8 cellular contexts compared by ENCODE assay signal in the genomic region with DNA sequence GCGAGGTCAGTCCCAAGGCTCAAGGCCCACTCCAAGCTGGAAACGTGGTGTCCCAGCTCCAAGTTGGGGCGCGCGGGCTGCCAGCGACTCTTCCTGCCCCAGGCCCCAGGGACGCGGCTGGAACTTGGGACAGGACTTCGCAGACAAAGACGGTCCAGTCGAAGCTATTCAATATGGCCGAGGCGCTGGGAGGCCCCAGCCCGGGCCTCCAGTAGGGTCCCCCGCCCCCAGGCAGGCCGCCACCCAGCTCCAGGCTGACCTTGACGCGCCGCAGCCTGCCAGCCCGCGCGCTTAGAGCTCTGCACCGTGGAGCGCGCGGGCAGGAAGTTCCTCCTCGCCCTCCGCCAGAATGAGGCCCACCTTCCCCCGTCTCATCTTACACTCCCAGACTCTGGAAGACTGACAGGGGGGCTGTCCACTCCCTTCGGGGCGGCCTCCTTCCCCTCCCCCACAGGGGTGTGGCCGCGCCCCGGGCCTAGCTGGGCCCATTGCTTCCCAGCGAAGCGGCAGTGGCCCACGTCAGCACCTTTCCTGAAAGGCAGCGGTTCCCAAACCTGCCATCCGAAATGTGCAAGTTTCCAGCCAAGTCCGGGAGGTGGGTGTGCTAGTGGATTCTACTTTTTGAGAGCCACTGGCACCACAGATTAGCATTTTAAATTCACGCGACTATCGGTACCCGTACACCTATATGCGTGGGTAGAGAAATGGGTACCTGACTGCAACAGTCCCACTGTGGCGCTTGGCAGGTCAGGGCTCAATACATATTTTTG. TPM values are rescaled to one million over a fixed set of nuclear protein-coding genes. Genes with fewer than 3 reads are reported as not detected.
DNase-seq lines count a peak whose midpoint lies in the region; ATAC-seq and TF ChIP-seq lines count a peak whose summit lies in the region.

A gene with protein sequence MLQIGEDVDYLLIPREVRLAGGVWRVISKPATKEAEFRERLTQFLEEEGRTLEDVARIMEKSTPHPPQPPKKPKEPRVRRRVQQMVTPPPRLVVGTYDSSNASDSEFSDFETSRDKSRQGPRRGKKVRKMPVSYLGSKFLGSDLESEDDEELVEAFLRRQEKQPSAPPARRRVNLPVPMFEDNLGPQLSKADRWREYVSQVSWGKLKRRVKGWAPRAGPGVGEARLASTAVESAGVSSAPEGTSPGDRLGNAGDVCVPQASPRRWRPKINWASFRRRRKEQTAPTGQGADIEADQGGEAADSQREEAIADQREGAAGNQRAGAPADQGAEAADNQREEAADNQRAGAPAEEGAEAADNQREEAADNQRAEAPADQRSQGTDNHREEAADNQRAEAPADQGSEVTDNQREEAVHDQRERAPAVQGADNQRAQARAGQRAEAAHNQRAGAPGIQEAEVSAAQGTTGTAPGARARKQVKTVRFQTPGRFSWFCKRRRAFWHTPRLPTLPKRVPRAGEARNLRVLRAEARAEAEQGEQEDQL (minus strand): TSS at position 303 of the 770 bp plus-strand sequence. CDS start 754 bp downstream, outside the sequence.

- H4K91ac ChIP-seq in trophoblast cell (ENCODE audit: low read depth, low read length) = peak within 1 kb of the TSS; percentile 88

- peak within 1 kb of the TSS; percentile 94 for H3K4me3 ChIP-seq in SK-N-MC
- peak within 1 kb of the TSS; percentile 50 to 76 (median 62) for H3K4me3 ChIP-seq in heart left ventricle
- H3K4me3 ChIP-seq in trophoblast cell (ENCODE audit: low read depth, low read length) = peak within 1 kb of the TSS; percentile 79

- H3K9ac ChIP-seq in SK-N-MC (ENCODE audit: insufficient read length) = peak within 1 kb of the TSS; percentile 87
- H3K9ac ChIP-seq in trophoblast cell (ENCODE audit: low read length) = peak within 1 kb of the TSS; percentile 87

- H2AK5ac ChIP-seq in trophoblast cell (ENCODE audit: low read length) = peak within 1 kb of the TSS; percentile 87

- peak within 1 kb of the TSS; percentile 81 for H3K4ac ChIP-seq in trophoblast cell (ENCODE audit: low read depth, low read length)

- peak within 1 kb of the TSS; percentile 53 for H2AFZ ChIP-seq in trophoblast cell (ENCODE audit: insufficient read depth, low read length, poor library complexity)

- peak within 1 kb of the TSS; percentile 72 for H3K14ac ChIP-seq in trophoblast cell (ENCODE audit: low read length)

- H3K23ac ChIP-seq in trophoblast cell (ENCODE audit: low read length) = no peak within 1 kb of the TSS

- intact Hi-C loops in heart left ventricle (cut with DNase I) = no loop called here

- peaks cover 17% of the 10 kb centered on the region for H3K79me2 ChIP-seq in trophoblast cell (ENCODE audit: control insufficient read depth, insufficient read depth, low read length, poor library complexity)

- peak within 1 kb of the TSS; percentile 92 for H3K18ac ChIP-seq in trophoblast cell (ENCODE audit: low read length)

- H2BK12ac ChIP-seq in trophoblast cell (ENCODE audit: low read length) = peak within 1 kb of the TSS; percentile 19

- peaks cover 15% of the 10 kb centered on the region for H3K79me1 ChIP-seq in trophoblast cell (ENCODE audit: low read length)

- DNase-seq in EL (peak; percentile 93), SK-N-MC (ENCODE audit: low read depth, low spot score) (no peak), heart left ventricle (peak; percentile 90 to 95 (median 91)), trophoblast cell (peak; percentile 15 to 39), SIG-M5 (lab: John Stamatoyannopoulos, UW) (no peak)
- DNase-seq in activated effector memory CD4-positive, alpha-beta T cell treated with Interleukin-2 at 50 U/mL for 16 hours = no peak

- TF ChIP-seq POLR2A in heart left ventricle (IDR thresholded peaks at IDR 0.05) = peak; percentile 79 to 92

- H3K27me3 ChIP-seq in heart left ventricle (peaks cover 0 to 56% (median 6%) of the 10 kb centered on the region in 9 donors), trophoblast cell (ENCODE audit: insufficient read depth, low read length) (no peaks in the 10 kb centered on the region)

- H3K36me3 ChIP-seq in SK-N-MC (ENCODE audit: insufficient read depth, low read length) (peaks cover 15% of the 10 kb centered on the region), heart left ventricle (peaks cover 0 to 12% (median 0%) of the 10 kb centered on the region in 9 donors), trophoblast cell (ENCODE audit: control insufficient read depth in 1 of 2, insufficient read depth in 2 of 2, low read length in 2 of 2) (peaks cover 0 to 4% of the 10 kb centered on the region in 2 experiments)

- peak within 1 kb of the TSS; percentile 48 for H2BK120ac ChIP-seq in trophoblast cell (ENCODE audit: insufficient read depth, low read length, poor library complexity)

- peak within 1 kb of the TSS; percentile 94 for H4K8ac ChIP-seq in trophoblast cell (ENCODE audit: low read depth, low read length)

- ATAC-seq in heart left ventricle = peak; percentile 93 to 96 (median 94)
- ATAC-seq in GM18502 (IDR thresholded peaks at IDR 0.05; ENCODE audit: poor library complexity, unreplicated experiment) = no peak
- no peak for ATAC-seq in GM18511 (IDR thresholded peaks at IDR 0.05; ENCODE audit: unreplicated experiment)

- TF ChIP-seq CTCF in heart left ventricle (IDR thresholded peaks at IDR 0.05) = no peak

- H4K12ac ChIP-seq in trophoblast cell (ENCODE audit: low read depth, low read length) = peak within 1 kb of the TSS; percentile 79

- H3K27ac ChIP-seq in SK-N-MC (peak within 1 kb of the TSS; percentile 71), heart left ventricle (peak within 1 kb of the TSS; percentile 69 to 98 (median 90)), trophoblast cell (ENCODE audit: low read depth, low read length) (peak within 1 kb of the TSS; percentile 31)

- WGBS in heart left ventricle, 4 donors = 3 to 11% (median 9%) methylated on average over 23 to 46 of the region's 46 CpGs
- WGBS in trophoblast cell (ENCODE audit: extremely low coverage, insufficient coverage, insufficient read length) = no CpG with 5 or more reads among the region's 46 CpGs

- H3K4me1 ChIP-seq in heart left ventricle (peaks cover 0 to 46% (median 16%) of the 10 kb centered on the region in 12 donors), trophoblast cell (ENCODE audit: control insufficient read depth in 1 of 2, insufficient read depth in 2 of 2, low read length in 2 of 2) (peaks cover 24 to 31% of the 10 kb centered on the region in 2 experiments)

- H3K9me3 ChIP-seq in SK-N-MC (ENCODE audit: low read depth, low read length) (no peaks in the 10 kb centered on the region), heart left ventricle (no peaks in the 10 kb centered on the region), trophoblast cell (ENCODE audit: insufficient read depth, low read depth, low read length) (no peaks in the 10 kb centered on the region)

- H2BK5ac ChIP-seq in trophoblast cell (ENCODE audit: low read depth, low read length, poor library complexity) = peak within 1 kb of the TSS; percentile 82

- H3K4me2 ChIP-seq in trophoblast cell (ENCODE audit: low read length) = peak within 1 kb of the TSS; percentile 94

RNA-seq across cellular contexts. Expression of the gene that starts here (rescaled TPM):
- total RNA-seq in heart left ventricle = 10 to 100 TPM; 13.6 to 30.6 (median 24.7) TPM
- polyA plus RNA-seq in heart left ventricle = 10 to 100 TPM; 17.8 to 19.0 TPM
- polyA plus RNA-seq in trophoblast cell (2013) = 13.4 and 13.9 TPM in 2 replicates

Comparison
In these comparisons a context has a peak if more than half of its experiments do, and no peak if none do; other contexts are left out.
1. DNase-seq: peak in EL (single experiment), heart left ventricle (5 of 5) and trophoblast cell (2 of 2); none in SK-N-MC (single experiment), SIG-M5 (single experiment) and activated effector memory CD4-positive, alpha-beta T cell treated with Interleukin-2 at 50 U/mL for 16 hours (single experiment).
2. H3K27ac ChIP-seq: peak in every context shown above with its lines; median percentile 90 in heart left ventricle; 71 in SK-N-MC; 31 in trophoblast cell.
3. ATAC-seq: peak in heart left ventricle (4 of 4); none in GM18502 (single experiment) and GM18511 (single experiment).
4. Peak in every context shown above with its lines, with median percentiles within 50 percentile points of each other: H3K4me3 ChIP-seq.